Comparison of ENCODE assay signal across 8 cellular contexts in genomic region chr12:89162704-89163261, GRCh38.
A peak's percentile ranks its signal among the peaks of the same experiment; 100 is the strongest.
DNase-seq lines count a peak whose midpoint lies in the region; ATAC-seq and TF ChIP-seq lines count a peak whose summit lies in the region.

No MANE protein-coding gene starts in this region.

- H3K27me3 ChIP-seq in hepatocyte = no peaks in the 10 kb centered on the region

- H3K4me1 ChIP-seq in hepatocyte (ENCODE audit: insufficient read depth) = peaks cover 27% of the 10 kb centered on the region

- peak overlapping the region; percentile 67 for H3K27ac ChIP-seq in hepatocyte

- peaks cover 9% of the 10 kb centered on the region for H3K4me1 Mint-ChIP-seq in activated naive CD8-positive, alpha-beta T cell treated with anti-CD3 and anti-CD28 coated beads, Interleukin-2, amount 10 ng/mL, durations not matched to agents 7 days and 5 days
- H3K4me1 Mint-ChIP-seq in WTC11 = peaks cover 13% of the 10 kb centered on the region
- H3K4me1 Mint-ChIP-seq in glutamatergic neuron (ENCODE audit: low read depth, unreplicated experiment) = no peaks in the 10 kb centered on the region

- no peak overlapping the region for H3K4me3 ChIP-seq in hepatocyte

- TF ChIP-seq CTCF in hepatocyte (IDR thresholded peaks at IDR 0.05; ENCODE audit: poor library complexity) = no peak
- TF ChIP-seq CTCF in WTC11 (IDR thresholded peaks at IDR 0.05) = no peak
- TF ChIP-seq CTCF in glutamatergic neuron (IDR thresholded peaks at IDR 0.05; ENCODE audit: partially characterized antibody, unreplicated experiment) = no peak

- no peaks in the 10 kb centered on the region for H4K20me1 ChIP-seq in hepatocyte (ENCODE audit: insufficient read depth, poor library complexity, severe bottlenecking)

- CTCF ChIA-PET in WTC11 (lab: Charles Lee) = no interaction called here

- POLR2A ChIA-PET in activated naive CD8-positive, alpha-beta T cell treated with anti-CD3 and anti-CD28 coated beads, Interleukin-2, amount 10 ng/mL, durations not matched to agents 7 days and 5 days (lab: Charles Lee) = no interaction called here
- POLR2A ChIA-PET in WTC11 (lab: Charles Lee) = no interaction called here

- DNase-seq in OCI-M1 (lab: John Stamatoyannopoulos, UW) = peak; percentile 96
- no peak for DNase-seq in activated naive CD8-positive, alpha-beta T cell treated with anti-CD3 and anti-CD28 coated beads, Interleukin-2, amount 10 ng/mL, durations not matched to agents 7 days and 5 days
- peak; percentile 66 for DNase-seq in hepatocyte (ENCODE audit: low spot score)
- DNase-seq in stimulated activated CD4-positive, alpha-beta T cell treated with anti-CD3 and anti-CD28 coated beads, Interleukin-2, amount 100 ng/mL, for 48 hours = peak; percentile 49 to 54
- DNase-seq in WTC11 (ENCODE audit: low spot score) = no peak
- DNase-seq in glutamatergic neuron = no peak

- H3K27me3 Mint-ChIP-seq in activated naive CD8-positive, alpha-beta T cell treated with anti-CD3 and anti-CD28 coated beads, Interleukin-2, amount 10 ng/mL, durations not matched to agents 7 days and 5 days = no peaks in the 10 kb centered on the region
- H3K27me3 Mint-ChIP-seq in WTC11 (ENCODE audit: low read depth) (peaks cover 16% of the 10 kb centered on the region), glutamatergic neuron (ENCODE audit: unreplicated experiment) (no peaks in the 10 kb centered on the region)

- no peak overlapping the region for H3K4me2 ChIP-seq in hepatocyte

- no peaks in the 10 kb centered on the region for H3K9me2 ChIP-seq in hepatocyte (replicated peaks; ENCODE audit: insufficient read depth)

- ATAC-seq in GM19463 (IDR thresholded peaks at IDR 0.05; ENCODE audit: unreplicated experiment) (peak; percentile 46), HG03196 (IDR thresholded peaks at IDR 0.05; ENCODE audit: unreplicated experiment) (no peak), WTC11 (no peak)
- ATAC-seq in activated naive CD8-positive, alpha-beta T cell treated with anti-CD3 and anti-CD28 coated beads, Interleukin-2, amount 10 ng/mL, durations not matched to agents 7 days and 5 days (ENCODE audit: low read depth) = peak; percentile 82

- no peaks in the 10 kb centered on the region for H3K79me2 ChIP-seq in hepatocyte

- H2AFZ ChIP-seq in hepatocyte = no peak overlapping the region

- no peak overlapping the region for H3K4me3 Mint-ChIP-seq in activated naive CD8-positive, alpha-beta T cell treated with anti-CD3 and anti-CD28 coated beads, Interleukin-2, amount 10 ng/mL, durations not matched to agents 7 days and 5 days
- H3K4me3 Mint-ChIP-seq in WTC11 = no peak overlapping the region
- no peak overlapping the region for H3K4me3 Mint-ChIP-seq in glutamatergic neuron (ENCODE audit: unreplicated experiment)

- H3K9me3 ChIP-seq in hepatocyte (ENCODE audit: low read depth) = no peaks in the 10 kb centered on the region

- no peaks in the 10 kb centered on the region for H3K9me3 Mint-ChIP-seq in activated naive CD8-positive, alpha-beta T cell treated with anti-CD3 and anti-CD28 coated beads, Interleukin-2, amount 10 ng/mL, durations not matched to agents 7 days and 5 days
- H3K9me3 Mint-ChIP-seq in WTC11 (no peaks in the 10 kb centered on the region), glutamatergic neuron (ENCODE audit: unreplicated experiment) (no peaks in the 10 kb centered on the region)

- no peaks in the 10 kb centered on the region for H3K36me3 ChIP-seq in hepatocyte (replicated peaks; ENCODE audit: insufficient read depth, low read depth)

- no peaks in the 10 kb centered on the region for H3K36me3 Mint-ChIP-seq in activated naive CD8-positive, alpha-beta T cell treated with anti-CD3 and anti-CD28 coated beads, Interleukin-2, amount 10 ng/mL, durations not matched to agents 7 days and 5 days
- H3K36me3 Mint-ChIP-seq in WTC11 (no peaks in the 10 kb centered on the region), glutamatergic neuron (ENCODE audit: unreplicated experiment) (no peaks in the 10 kb centered on the region)

- H3K27ac Mint-ChIP-seq in activated naive CD8-positive, alpha-beta T cell treated with anti-CD3 and anti-CD28 coated beads, Interleukin-2, amount 10 ng/mL, durations not matched to agents 7 days and 5 days = no peak overlapping the region
- H3K27ac Mint-ChIP-seq in WTC11 (no peak overlapping the region), glutamatergic neuron (ENCODE audit: unreplicated experiment) (no peak overlapping the region)

- 83% methylated on average over 1 of the region's 1 CpG for WGBS in hepatocyte (ENCODE audit: low lambda C conversion rate, missing lambda C conversion rate)

TF ChIP-seq in WTC11, 78 proteins besides CTCF, POLR2A, EP300 and RAD21 (continues in another document):
- no peak for TF ChIP-seq ATF6 (CRISPR knock-in tag; IDR thresholded peaks at IDR 0.05)
- TF ChIP-seq STAT6 (CRISPR knock-in tag; conservative IDR thresholded peaks at IDR 0.05; ENCODE audit: low read depth) = no peak
- no peak for TF ChIP-seq CREM (CRISPR knock-in tag; IDR thresholded peaks at IDR 0.05)
- TF ChIP-seq SMAD4 (CRISPR knock-in tag; IDR thresholded peaks at IDR 0.05) = no peak
- TF ChIP-seq ZNF512 (CRISPR knock-in tag; IDR thresholded peaks at IDR 0.05; ENCODE audit: borderline replicate concordance) = no peak
- no peak for TF ChIP-seq NR3C1 (CRISPR knock-in tag; conservative IDR thresholded peaks at IDR 0.05; ENCODE audit: low read depth)
- no peak for TF ChIP-seq KAT7 (CRISPR knock-in tag; IDR thresholded peaks at IDR 0.05; ENCODE audit: borderline replicate concordance)
- TF ChIP-seq ERG (CRISPR knock-in tag; IDR thresholded peaks at IDR 0.05) = no peak
- no peak for TF ChIP-seq ZNF121 (CRISPR knock-in tag; IDR thresholded peaks at IDR 0.05)
- TF ChIP-seq ZNF671 (CRISPR knock-in tag; IDR thresholded peaks at IDR 0.05) = no peak
- no peak for TF ChIP-seq RELA (CRISPR knock-in tag; IDR thresholded peaks at IDR 0.05; ENCODE audit: borderline replicate concordance)
- TF ChIP-seq TCF7 (CRISPR knock-in tag; IDR thresholded peaks at IDR 0.05; ENCODE audit: low read depth) = no peak
- no peak for TF ChIP-seq HMGA2 (CRISPR knock-in tag; IDR thresholded peaks at IDR 0.05)

Comparison
In these comparisons a context has a peak if more than half of its experiments do, and no peak if none do; other contexts are left out.
1. ATAC-seq: peak in GM19463 (single experiment) and activated naive CD8-positive, alpha-beta T cell treated with anti-CD3 and anti-CD28 coated beads, Interleukin-2, amount 10 ng/mL, durations not matched to agents 7 days and 5 days (single experiment); none in HG03196 (single experiment) and WTC11 (single experiment).
2. DNase-seq: peak in OCI-M1 (single experiment), hepatocyte (single experiment) and stimulated activated CD4-positive, alpha-beta T cell treated with anti-CD3 and anti-CD28 coated beads, Interleukin-2, amount 100 ng/mL, for 48 hours (2 of 2); none in activated naive CD8-positive, alpha-beta T cell treated with anti-CD3 and anti-CD28 coated beads, Interleukin-2, amount 10 ng/mL, durations not matched to agents 7 days and 5 days (single experiment), WTC11 (single experiment) and glutamatergic neuron (single experiment).